ENCODE assay signal across 8 cellular contexts in genomic region chr4:123398151-123398802, GRCh38. TPM values are rescaled to one million over a fixed set of nuclear protein-coding genes. Genes with fewer than 3 reads are reported as not detected.
DNase-seq lines count a peak whose midpoint lies in the region; ATAC-seq and TF ChIP-seq lines count a peak whose summit lies in the region.

No MANE protein-coding gene starts in this region.

- H3K4me3 ChIP-seq in BE2C (ENCODE audit: low read depth, low read length) = peak overlapping the region; percentile 54
- peak overlapping the region; percentile 93 for H3K4me3 ChIP-seq in mucosa of stomach (ENCODE audit: low read length)

- H3K9me3 ChIP-seq in BE2C (no peaks in the 10 kb centered on the region), mucosa of stomach (ENCODE audit: control insufficient read depth, low read length) (no peaks in the 10 kb centered on the region)

- ATAC-seq in GM18907 (IDR thresholded peaks at IDR 0.05; ENCODE audit: unreplicated experiment) (peak; percentile 66), HG03135 (IDR thresholded peaks at IDR 0.05; ENCODE audit: unreplicated experiment) (peak; percentile 61), esophagus mucosa (peak; percentile 79)

- H3K9ac ChIP-seq in mucosa of stomach (ENCODE audit: low read length) = peak overlapping the region; percentile 99

- H3K27me3 ChIP-seq in BE2C (peaks cover 75% of the 10 kb centered on the region), mucosa of stomach (ENCODE audit: control insufficient read depth, insufficient read depth, low read length) (no peaks in the 10 kb centered on the region)

- 0 out of 2 replicates have a peak, but pooled peaks have one; percentile 13 for TF ChIP-seq CTCF in BE2C (IDR thresholded peaks at IDR 0.05; ENCODE audit: low read depth, low read length)

- DNase-seq in BE2C = peak; percentile 75
- DNase-seq in NOMO-1 treated with DMSO at 0.1 percent for 48 hours (lab: John Stamatoyannopoulos, UW; ENCODE audit: unreplicated experiment) = peak; percentile 36
- peak; percentile 76 for DNase-seq in activated T-cell treated with anti-CD3 and anti-CD28 coated beads, Interleukin-2, amount 50 U/mL, for 1 hour
- peak in 5 of 6 experiments; percentile 21 to 67 (median 40) for DNase-seq in stimulated activated naive CD4-positive, alpha-beta T cell (lab: John Stamatoyannopoulos, UW)

- no peaks in the 10 kb centered on the region for H3K36me3 ChIP-seq in BE2C
- H3K36me3 ChIP-seq in mucosa of stomach (ENCODE audit: control insufficient read depth, insufficient read depth, low read length) = no peaks in the 10 kb centered on the region

- H3K4me1 ChIP-seq in BE2C = no peaks in the 10 kb centered on the region
- H3K4me1 ChIP-seq in mucosa of stomach (ENCODE audit: control insufficient read depth, insufficient read depth, low read length) = peaks cover 19% of the 10 kb centered on the region

RNA-seq across cellular contexts. Expression of gene SPRY1, which starts 1.7 kb away (rescaled TPM):
- not detected for polyA plus RNA-seq in BE2C (2012; ENCODE audit: insufficient read depth, insufficient read length, low read depth)
- 16.0 TPM for total RNA-seq in esophagus mucosa

Comparison
In these comparisons a context has a peak if more than half of its experiments do, and no peak if none do; other contexts are left out.
1. Peak in every context shown above with its lines: DNase-seq, ATAC-seq and H3K4me3 ChIP-seq.